1 cellular context compared by ENCODE assay signal in genomic region chr17:39239640-39240314, GRCh38.
A peak's percentile ranks its signal among the peaks of the same experiment; 100 is the strongest.
TF ChIP-seq lines count a peak whose summit lies in the region.

No MANE protein-coding gene starts in this region.

TF ChIP-seq in HEK293, 187 proteins besides CTCF, POLR2A, EP300 and RAD21 (continued from another document):
- peak; percentile 72; the same call in 1 of the 2 replicates for TF ChIP-seq ZNF18 (tag by site-specific recombination; IDR thresholded peaks at IDR 0.05)
- TF ChIP-seq ZNF2 (tag by site-specific recombination; IDR thresholded peaks at IDR 0.05) = peak; percentile 56; the same call in 1 of the 2 replicates
